ENCODE assay signal across 18 cellular contexts in the genomic region with DNA sequence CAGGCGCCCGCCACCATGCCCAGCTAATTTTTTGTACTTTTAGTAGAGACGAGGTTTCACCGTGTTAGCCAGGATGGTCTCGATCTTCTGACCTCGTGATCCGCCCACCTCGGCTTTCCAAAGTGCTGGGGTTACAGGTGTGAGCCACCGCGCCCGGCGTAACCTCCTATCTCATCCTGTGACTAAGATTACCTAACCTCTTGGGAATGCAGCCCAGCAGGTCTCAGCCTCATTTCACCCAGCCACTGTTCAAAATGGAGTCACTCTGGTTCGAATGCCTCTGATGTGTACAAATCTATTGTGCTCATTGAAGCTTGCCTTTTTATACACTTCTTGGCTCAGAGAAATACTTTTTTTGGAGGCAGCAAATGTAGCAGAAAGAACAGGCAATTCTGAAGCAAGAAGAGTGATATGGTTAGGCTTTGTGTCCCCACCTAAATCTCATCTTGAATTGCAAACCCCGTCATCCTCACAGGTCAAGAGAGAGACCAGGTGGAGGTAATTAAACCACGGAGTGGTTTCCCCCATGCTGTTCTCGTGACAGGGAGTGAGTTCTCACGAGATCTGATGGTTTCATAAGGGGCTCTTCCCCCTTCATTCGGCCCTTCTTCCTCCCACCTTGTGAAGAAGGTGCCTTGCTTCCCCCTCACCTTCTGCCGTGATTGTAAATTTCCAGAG.
DNase-seq lines count a peak whose midpoint lies in the region; TF ChIP-seq lines count a peak whose summit lies in the region.
"Had no signal": no experiment of that assay in that cellular context is flagged by ENCODE, and none has a peak within 500 bp of the region (broad histone marks: within the 10 kb centered on the region; RNA-seq: fewer than 3 reads in every experiment).

No MANE protein-coding gene starts in this region.

- H3K9me3 ChIP-seq in breast epithelium: no peaks in the 10 kb centered on the region
- no peaks in the 10 kb centered on the region for H3K9me3 ChIP-seq in neural progenitor cell (ENCODE audit: low read depth)
- no peaks in the 10 kb centered on the region for H3K9me3 ChIP-seq in CD8-positive, alpha-beta memory T cell (ENCODE audit: low read length)
- H3K9me3 ChIP-seq: tibial nerve had no signal

- DNase-seq in GM12864 (ENCODE audit: low read depth): no peak
- peak; percentile 25 for DNase-seq in M059J (ENCODE audit: low read depth)
- DNase-seq in breast epithelium (ENCODE audit: low spot score in 2 of 2): no peak
- DNase-seq in neural progenitor cell (ENCODE audit: low spot score): no peak
- DNase-seq in effector CD8-positive, alpha-beta T cell (lab: John Stamatoyannopoulos, UW): no peak
- no peak for DNase-seq in SKM-1 treated with dmso at 0.1 percent for 144 hours (lab: John Stamatoyannopoulos, UW; ENCODE audit: unreplicated experiment)
- no peak for DNase-seq in CD8-positive, alpha-beta memory T cell
- DNase-seq in activated naive CD8-positive, alpha-beta T cell treated with anti-CD3 and anti-CD28 coated beads for 36 hours: no peak
- DNase-seq: activated naive CD4-positive, alpha-beta T cell treated with anti-CD3 and anti-CD28 coated beads, Interleukin-2, amount 50 U/mL, for 16 hours; DMS79 treated with DMSO at 0.1 percent for 48 hours; naive B cell; NCI-H1092 treated with DMSO at 0.1 percent for 48 hours; NCI-H2227 treated with DMSO at 0.1 percent for 48 hours; T-helper 17 cell had no signal

- H3K27me3 ChIP-seq in breast epithelium (no peaks in the 10 kb centered on the region), neural progenitor cell (no peaks in the 10 kb centered on the region)
- H3K27me3 ChIP-seq in CD8-positive, alpha-beta memory T cell (ENCODE audit: insufficient read depth, low read length, poor library complexity, severe bottlenecking): no peaks in the 10 kb centered on the region

- no peak for TF ChIP-seq CTCF in GM12864 (IDR thresholded peaks at IDR 0.05; ENCODE audit: low read depth, low read length, missing control alignments)
- no peak for TF ChIP-seq CTCF in breast epithelium (IDR thresholded peaks at IDR 0.05)
- no peak for TF ChIP-seq CTCF in neural progenitor cell (IDR thresholded peaks at IDR 0.05)

- H3K79me2 ChIP-seq in neural progenitor cell (ENCODE audit: low read depth): no peaks in the 10 kb centered on the region

- peaks cover 9% of the 10 kb centered on the region for H3K27me3 Mint-ChIP-seq in neural progenitor cell (ENCODE audit: insufficient read depth, low read depth)
- peaks cover 24 to 65% of the 10 kb centered on the region in 2 donors for H3K27me3 Mint-ChIP-seq in CD8-positive, alpha-beta memory T cell
- peaks cover 50% of the 10 kb centered on the region for H3K27me3 Mint-ChIP-seq in activated naive CD8-positive, alpha-beta T cell treated with anti-CD3 and anti-CD28 coated beads for 36 hours

- no peak overlapping the region for H2AFZ ChIP-seq in neural progenitor cell (replicated peaks)

- H3K4me1 Mint-ChIP-seq in neural progenitor cell: peaks cover 59% of the 10 kb centered on the region
- H3K4me1 Mint-ChIP-seq in CD8-positive, alpha-beta memory T cell: peaks cover 7 to 13% (median 10%) of the 10 kb centered on the region in 3 donors
- peaks cover 19% of the 10 kb centered on the region for H3K4me1 Mint-ChIP-seq in activated naive CD8-positive, alpha-beta T cell treated with anti-CD3 and anti-CD28 coated beads for 36 hours

- no peak overlapping the region for H3K27ac Mint-ChIP-seq in neural progenitor cell
- no peak overlapping the region for H3K27ac Mint-ChIP-seq in CD8-positive, alpha-beta memory T cell
- no peak overlapping the region for H3K27ac Mint-ChIP-seq in activated naive CD8-positive, alpha-beta T cell treated with anti-CD3 and anti-CD28 coated beads for 36 hours
- H3K27ac Mint-ChIP-seq: activated CD4-positive, alpha-beta T cell treated with anti-CD3 and anti-CD28 coated beads for 36 hours; naive B cell; progenitor cell of endocrine pancreas; T-helper 17 cell had no signal

- CTCF ChIA-PET in CD8-positive, alpha-beta memory T cell (lab: Charles Lee): no interaction called here

- H3K27ac ChIP-seq in breast epithelium (peak overlapping the region; percentile 58 to 73), neural progenitor cell (no peak overlapping the region)
- no peak overlapping the region for H3K27ac ChIP-seq in CD8-positive, alpha-beta memory T cell (ENCODE audit: low read depth, low read length)

- TF ChIP-seq POLR2A in breast epithelium (IDR thresholded peaks at IDR 0.05): no peak

- H4K20me1 ChIP-seq in neural progenitor cell (ENCODE audit: low read depth): no peaks in the 10 kb centered on the region

- H3K9ac ChIP-seq in neural progenitor cell: no peak overlapping the region

- POLR2A ChIA-PET in CD8-positive, alpha-beta memory T cell (lab: Charles Lee): no interaction called here

- H3K4me3 Mint-ChIP-seq in neural progenitor cell: peak overlapping the region; percentile 42
- peak overlapping the region in 1 of 7 donors; percentile 74 for H3K4me3 Mint-ChIP-seq in CD8-positive, alpha-beta memory T cell
- no peak overlapping the region for H3K4me3 Mint-ChIP-seq in activated naive CD8-positive, alpha-beta T cell treated with anti-CD3 and anti-CD28 coated beads for 36 hours
- H3K4me3 Mint-ChIP-seq: activated CD4-positive, alpha-beta T cell treated with anti-CD3 and anti-CD28 coated beads for 36 hours; naive B cell; T-helper 17 cell had no signal

- H3K4me3 ChIP-seq in GM12864 (ENCODE audit: low read depth, low read length) (peak overlapping the region; percentile 46), breast epithelium (no peak overlapping the region), neural progenitor cell (no peak overlapping the region)
- H3K4me3 ChIP-seq in CD8-positive, alpha-beta memory T cell (ENCODE audit: low read length): no peak overlapping the region
- H3K4me3 ChIP-seq: GM12878, tibial nerve had no signal

- H3K36me3 ChIP-seq in breast epithelium: no peaks in the 10 kb centered on the region
- H3K36me3 ChIP-seq in neural progenitor cell: no peaks in the 10 kb centered on the region
- no peaks in the 10 kb centered on the region for H3K36me3 ChIP-seq in CD8-positive, alpha-beta memory T cell (ENCODE audit: insufficient read depth, low read length)
- H3K36me3 ChIP-seq: tibial nerve had no signal

- H3K4me2 ChIP-seq in neural progenitor cell: no peak overlapping the region

- peaks cover 30% of the 10 kb centered on the region for H3F3A ChIP-seq in neural progenitor cell (ENCODE audit: low read depth)

- H3K4me1 ChIP-seq in breast epithelium (peaks cover 0 to 5% of the 10 kb centered on the region in 2 donors), neural progenitor cell (peaks cover 26% of the 10 kb centered on the region)
- peaks cover 4% of the 10 kb centered on the region for H3K4me1 ChIP-seq in CD8-positive, alpha-beta memory T cell (ENCODE audit: insufficient read depth, low read length)

- intact Hi-C loops in breast epithelium (cut with DNase I; ENCODE audit: low total_unique reads): loop anchor here (10.0 kb wide), 1 partner anchor 513 kb away; a partner anchor contains a TSS

- H3K36me3 Mint-ChIP-seq in neural progenitor cell: no peaks in the 10 kb centered on the region
- no peaks in the 10 kb centered on the region for H3K36me3 Mint-ChIP-seq in CD8-positive, alpha-beta memory T cell
- peaks cover 2% of the 10 kb centered on the region for H3K36me3 Mint-ChIP-seq in activated naive CD8-positive, alpha-beta T cell treated with anti-CD3 and anti-CD28 coated beads for 36 hours
- H3K36me3 Mint-ChIP-seq: naive B cell had no signal

- H3K9me3 Mint-ChIP-seq in neural progenitor cell: peaks cover 10% of the 10 kb centered on the region
- no peaks in the 10 kb centered on the region for H3K9me3 Mint-ChIP-seq in CD8-positive, alpha-beta memory T cell
- H3K9me3 Mint-ChIP-seq in activated naive CD8-positive, alpha-beta T cell treated with anti-CD3 and anti-CD28 coated beads for 36 hours: peaks cover 3% of the 10 kb centered on the region

Comparison
In these comparisons a context has a peak if more than half of its experiments do, and no peak if none do; other contexts are left out.
1. H3K27ac ChIP-seq: peak in breast epithelium (2 of 2); none in neural progenitor cell (single experiment) and CD8-positive, alpha-beta memory T cell (single experiment).